14 cellular contexts compared by ENCODE assay signal in genomic region chrX:13062331-13062730, GRCh38. TPM values are rescaled to one million over a fixed set of nuclear protein-coding genes. Genes with fewer than 3 reads are reported as not detected.
"Had no signal": no experiment of that assay in that cellular context is flagged by ENCODE, and none has a peak within 500 bp of the region (broad histone marks: within the 10 kb centered on the region; RNA-seq: fewer than 3 reads in every experiment).

No MANE protein-coding gene starts in this region.

RNA-seq across cellular contexts. Expression of gene FAM9C, which starts 17.9 kb away (rescaled TPM):
- total RNA-seq: activated naive CD4-positive, alpha-beta T cell treated with anti-CD3 and anti-CD28 coated beads for 36 hours; activated naive CD8-positive, alpha-beta T cell treated with anti-CD3 and anti-CD28 coated beads for 36 hours; activated naive CD8-positive, alpha-beta T cell treated with anti-CD3 and anti-CD28 coated beads, Interleukin-2, amount 10 ng/mL, durations not matched to agents 7 days and 5 days; activated T-cell treated with anti-CD3 and anti-CD28 coated beads, Interleukin-2, amount 50 U/mL, for 4 hours; activated T-helper 2 cell treated with anti-CD3 and anti-CD28 coated beads, Interferon-gamma antibody, Interleukin-2, Interleukin-4, amounts not matched to agents 10 μg/mL and 5 μg/mL and 100 μg/mL, durations not matched to agents 14 hours and 24 hours and 36 hours; aorta; ascending aorta; body of pancreas; breast epithelium; bronchial epithelial cell; cardiac muscle cell; cardiac septum; cerebellum; chondrocyte had no signal
- polyA plus RNA-seq: aorta, cardiac muscle cell had no signal
